In the genomic region with DNA sequence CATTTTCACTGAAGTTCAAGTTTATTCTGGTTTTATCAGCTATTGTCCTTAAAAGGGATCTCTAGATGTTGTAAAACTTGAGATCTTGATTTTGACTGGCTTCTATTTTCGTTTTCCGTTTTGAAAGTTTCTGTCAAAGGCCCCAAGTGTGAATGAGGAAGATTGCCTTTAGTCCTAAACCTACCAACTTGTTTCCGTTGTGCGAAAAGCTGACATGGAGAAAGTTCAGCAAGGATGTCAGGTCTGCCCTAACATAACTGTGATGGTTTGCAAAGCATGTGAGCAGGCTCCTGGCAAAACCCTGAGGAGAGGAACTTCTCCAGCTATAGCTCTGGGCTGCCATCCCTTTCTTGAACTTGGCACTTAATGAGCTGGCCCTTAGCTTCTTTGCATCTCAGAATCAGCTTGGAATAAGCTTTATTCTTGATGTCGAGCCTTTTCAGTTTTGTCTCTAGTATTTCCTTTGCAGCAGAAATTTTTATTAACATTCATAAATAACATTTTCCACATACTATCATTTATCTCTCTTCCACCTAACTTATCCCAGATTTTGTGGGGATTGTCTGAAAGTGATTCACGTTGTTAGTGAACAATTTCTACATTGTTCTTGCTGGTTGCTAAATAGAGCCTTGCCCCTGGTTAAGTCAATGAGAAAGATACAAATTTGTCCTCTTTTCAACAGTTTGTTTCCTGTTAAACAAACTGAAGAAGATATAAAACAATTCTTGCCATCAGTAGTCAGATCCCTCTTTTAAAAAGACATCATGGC, we compare ENCODE assay signal across 21 cellular contexts.
A peak's percentile ranks its signal among the peaks of the same experiment; 100 is the strongest.
DNase-seq lines count a peak whose midpoint lies in the region; ATAC-seq and TF ChIP-seq lines count a peak whose summit lies in the region.
"Had no signal": no experiment of that assay in that cellular context is flagged by ENCODE, and none has a peak within 500 bp of the region (broad histone marks: within the 10 kb centered on the region; RNA-seq: fewer than 3 reads in every experiment).

No MANE protein-coding gene starts in this region.

- no peak for TF ChIP-seq RAD21 in SK-N-SH (IDR thresholded peaks at IDR 0.05; ENCODE audit: low read length)

- H3K79me2 ChIP-seq in GM23248 (ENCODE audit: insufficient read depth), result no peaks in the 10 kb centered on the region
- peaks cover 22% of the 10 kb centered on the region for H3K79me2 ChIP-seq in SK-N-SH (ENCODE audit: insufficient read depth)
- H3K79me2 ChIP-seq in hepatocyte, result no peaks in the 10 kb centered on the region

- peak; percentile 37 to 78; a peak in 2 of 4 replicates for TF ChIP-seq EP300 in SK-N-SH (IDR thresholded peaks at IDR 0.05; ENCODE audit: borderline replicate concordance in 1 of 2, low read depth in 1 of 2, low read length in 1 of 2)

- WGBS in GM23248 (ENCODE audit: low coverage in 1 of 2, low lambda C conversion rate in 2 of 2, missing lambda C conversion rate in 2 of 2), 2 experiments, result 31 to 38% methylated on average over 6 of the region's 6 CpGs
- WGBS in SK-N-SH (ENCODE audit: low lambda C conversion rate), result 71% methylated on average over 6 of the region's 6 CpGs
- 65% methylated on average over 6 of the region's 6 CpGs for WGBS in hepatocyte (ENCODE audit: low lambda C conversion rate, missing lambda C conversion rate)

- H3K27me3 ChIP-seq in GM23248 (replicated peaks; ENCODE audit: insufficient read depth) (no peaks in the 10 kb centered on the region), SK-N-SH (ENCODE audit: insufficient read depth) (no peaks in the 10 kb centered on the region), hepatocyte (no peaks in the 10 kb centered on the region)
- H3K27me3 ChIP-seq: Peyer's patch had no signal

- POLR2A ChIA-PET in SK-N-SH (lab: Yijun Ruan, JAX), result no interaction called here

- H3K27ac ChIP-seq in GM23248 (no peak overlapping the region), SK-N-SH (ENCODE audit: low read depth in 2 of 2, low read length in 1 of 2) (peak overlapping the region; percentile 68 to 78), hepatocyte (no peak overlapping the region)
- H3K27ac ChIP-seq: Peyer's patch had no signal

- H3K9ac ChIP-seq in GM23248 (no peak overlapping the region), SK-N-SH (peak overlapping the region; percentile 3; the same call in 1 of the 2 replicates)

- H3K4me2 ChIP-seq in GM23248 (ENCODE audit: unreplicated experiment) (no peak overlapping the region), SK-N-SH (peak overlapping the region; percentile 16; the same call in 1 of the 2 replicates), hepatocyte (no peak overlapping the region)
- H3K4me2 ChIP-seq: GM23338 had no signal

- H3K4me1 ChIP-seq in GM23248 (ENCODE audit: insufficient read depth) (peaks cover 17% of the 10 kb centered on the region), SK-N-SH (ENCODE audit: control insufficient read depth in 1 of 2, insufficient read depth in 2 of 2, low read depth in 1 of 2, low read length in 1 of 2) (peaks cover 4 to 23% of the 10 kb centered on the region in 2 experiments), hepatocyte (ENCODE audit: insufficient read depth) (no peaks in the 10 kb centered on the region)
- H3K4me1 ChIP-seq: Caco-2, Peyer's patch had no signal

- peaks cover 21% of the 10 kb centered on the region for H3F3A ChIP-seq in GM23248 (ENCODE audit: insufficient read depth)
- H3F3A ChIP-seq in SK-N-SH (replicated peaks; ENCODE audit: insufficient read depth), result peaks cover 29% of the 10 kb centered on the region

- DNase-seq in GM23248, result peak; percentile 47
- no peak for DNase-seq in SK-N-SH
- peak; percentile 56 for DNase-seq in fibroblast of the aortic adventitia (ENCODE audit: low read depth)
- no peak for DNase-seq in hepatocyte (ENCODE audit: low spot score)
- no peak for DNase-seq in HPDE6-E6E7 (ENCODE audit: extremely low spot score)
- no peak for DNase-seq in stimulated activated CD4-positive, alpha-beta T cell treated with anti-CD3 and anti-CD28 coated beads, Interleukin-2, amount 100 ng/mL, for 24 hours
- DNase-seq: ACHN; Caco-2; CD4-positive, CD25-positive, alpha-beta regulatory T cell; GF-D8; HCEC 1CT; NCI-H1105 treated with DMSO at 0.1 percent for 48 hours; NCI-H187; NCI-H2107; NCI-H226; NCI-H524; NCI-H82; Peyer's patch; Right ventricle myocardium superior had no signal

- H3K4me3 ChIP-seq in GM23248, result no peak overlapping the region
- H3K4me3 ChIP-seq in SK-N-SH (ENCODE audit: low read depth in 2 of 2, low read length in 1 of 2), result no peak overlapping the region
- no peak overlapping the region for H3K4me3 ChIP-seq in fibroblast of the aortic adventitia (ENCODE audit: low read depth, low read length)
- H3K4me3 ChIP-seq in hepatocyte, result no peak overlapping the region
- H3K4me3 ChIP-seq: GM23338, Peyer's patch had no signal

- H3K9me3 ChIP-seq in GM23248 (ENCODE audit: low read depth), result no peaks in the 10 kb centered on the region
- no peaks in the 10 kb centered on the region for H3K9me3 ChIP-seq in SK-N-SH
- no peaks in the 10 kb centered on the region for H3K9me3 ChIP-seq in hepatocyte (ENCODE audit: low read depth)
- H3K9me3 ChIP-seq: Caco-2, Peyer's patch had no signal

- no peak for ATAC-seq in HG03378 (IDR thresholded peaks at IDR 0.05; ENCODE audit: unreplicated experiment)
- ATAC-seq: GM23338 had no signal

- H3K36me3 ChIP-seq in GM23248 (ENCODE audit: low read depth), result no peaks in the 10 kb centered on the region
- H3K36me3 ChIP-seq in SK-N-SH (replicated peaks in 1 of 2; ENCODE audit: control insufficient read depth in 1 of 2, insufficient read depth in 2 of 2, low read length in 1 of 2), result peaks cover 5 to 15% of the 10 kb centered on the region in 2 experiments
- no peaks in the 10 kb centered on the region for H3K36me3 ChIP-seq in hepatocyte (replicated peaks; ENCODE audit: insufficient read depth, low read depth)
- H3K36me3 ChIP-seq: Peyer's patch had no signal

- in situ Hi-C loops in GM23248 (cut with MboI), result no loop called here

- TF ChIP-seq CTCF in SK-N-SH (IDR thresholded peaks at IDR 0.05), result no peak
- TF ChIP-seq CTCF in fibroblast of the aortic adventitia (IDR thresholded peaks at IDR 0.05; ENCODE audit: insufficient read depth, low read length), result no peak
- no peak for TF ChIP-seq CTCF in hepatocyte (IDR thresholded peaks at IDR 0.05; ENCODE audit: poor library complexity)

- H2AFZ ChIP-seq in GM23248 (no peak overlapping the region; the same call in 1 of the 2 replicates), SK-N-SH (ENCODE audit: low read depth) (no peak overlapping the region), hepatocyte (no peak overlapping the region)
- H2AFZ ChIP-seq: GM23338 had no signal

- H4K20me1 ChIP-seq in GM23248 (ENCODE audit: insufficient read depth) (no peaks in the 10 kb centered on the region), SK-N-SH (ENCODE audit: insufficient read depth) (no peaks in the 10 kb centered on the region), hepatocyte (ENCODE audit: insufficient read depth, poor library complexity, severe bottlenecking) (no peaks in the 10 kb centered on the region)

- CTCF ChIA-PET in SK-N-SH (lab: Yijun Ruan, JAX), result interaction anchor here (1.5 to 2.2 kb wide), 2 partner anchors 10 to 13 kb away, joined by 5 to 6 read pairs; no protein-coding TSS in a partner anchor

- H3K9me2 ChIP-seq in GM23248 (ENCODE audit: insufficient read depth), result no peaks in the 10 kb centered on the region
- no peaks in the 10 kb centered on the region for H3K9me2 ChIP-seq in SK-N-SH
- no peaks in the 10 kb centered on the region for H3K9me2 ChIP-seq in hepatocyte (replicated peaks; ENCODE audit: insufficient read depth)

TF ChIP-seq in SK-N-SH, 30 proteins besides CTCF, POLR2A, EP300 and RAD21 (continues in another document):
- TF ChIP-seq, protein P1, sequence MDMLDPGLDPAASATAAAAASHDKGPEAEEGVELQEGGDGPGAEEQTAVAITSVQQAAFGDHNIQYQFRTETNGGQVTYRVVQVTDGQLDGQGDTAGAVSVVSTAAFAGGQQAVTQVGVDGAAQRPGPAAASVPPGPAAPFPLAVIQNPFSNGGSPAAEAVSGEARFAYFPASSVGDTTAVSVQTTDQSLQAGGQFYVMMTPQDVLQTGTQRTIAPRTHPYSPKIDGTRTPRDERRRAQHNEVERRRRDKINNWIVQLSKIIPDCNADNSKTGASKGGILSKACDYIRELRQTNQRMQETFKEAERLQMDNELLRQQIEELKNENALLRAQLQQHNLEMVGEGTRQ (IDR thresholded peaks at IDR 0.05; ENCODE audit: borderline replicate concordance, low read depth, low read length), result no peak
- no peak for TF ChIP-seq GATA2 (CRISPR knock-in tag; IDR thresholded peaks at IDR 0.05)
- TF ChIP-seq NFIC (IDR thresholded peaks at IDR 0.05; ENCODE audit: borderline replicate concordance), result 0 out of 2 replicates have a peak, but pooled peaks have one; percentile 4
- TF ChIP-seq, protein P2, sequence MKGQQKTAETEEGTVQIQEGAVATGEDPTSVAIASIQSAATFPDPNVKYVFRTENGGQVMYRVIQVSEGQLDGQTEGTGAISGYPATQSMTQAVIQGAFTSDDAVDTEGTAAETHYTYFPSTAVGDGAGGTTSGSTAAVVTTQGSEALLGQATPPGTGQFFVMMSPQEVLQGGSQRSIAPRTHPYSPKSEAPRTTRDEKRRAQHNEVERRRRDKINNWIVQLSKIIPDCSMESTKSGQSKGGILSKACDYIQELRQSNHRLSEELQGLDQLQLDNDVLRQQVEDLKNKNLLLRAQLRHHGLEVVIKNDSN (IDR thresholded peaks at IDR 0.05; ENCODE audit: borderline replicate concordance, low read depth), result no peak
- TF ChIP-seq, protein P3, sequence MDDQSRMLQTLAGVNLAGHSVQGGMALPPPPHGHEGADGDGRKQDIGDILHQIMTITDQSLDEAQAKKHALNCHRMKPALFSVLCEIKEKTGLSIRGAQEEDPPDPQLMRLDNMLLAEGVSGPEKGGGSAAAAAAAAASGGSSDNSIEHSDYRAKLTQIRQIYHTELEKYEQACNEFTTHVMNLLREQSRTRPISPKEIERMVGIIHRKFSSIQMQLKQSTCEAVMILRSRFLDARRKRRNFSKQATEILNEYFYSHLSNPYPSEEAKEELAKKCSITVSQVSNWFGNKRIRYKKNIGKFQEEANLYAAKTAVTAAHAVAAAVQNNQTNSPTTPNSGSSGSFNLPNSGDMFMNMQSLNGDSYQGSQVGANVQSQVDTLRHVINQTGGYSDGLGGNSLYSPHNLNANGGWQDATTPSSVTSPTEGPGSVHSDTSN (IDR thresholded peaks at IDR 0.05), result peak; percentile 65
- peak; percentile 50; the same call in 1 of the 2 replicates for TF ChIP-seq MEF2A (IDR thresholded peaks at IDR 0.05; ENCODE audit: borderline replicate concordance, low read depth)
- TF ChIP-seq ELF1 (IDR thresholded peaks at IDR 0.05), result no peak

Comparison
In these comparisons a context has a peak if more than half of its experiments do, and no peak if none do; other contexts are left out.
1. DNase-seq: peak in GM23248 (single experiment) and fibroblast of the aortic adventitia (single experiment); none in SK-N-SH (single experiment), hepatocyte (single experiment), HPDE6-E6E7 (single experiment) and stimulated activated CD4-positive, alpha-beta T cell treated with anti-CD3 and anti-CD28 coated beads, Interleukin-2, amount 100 ng/mL, for 24 hours (0 of 2).
2. H3K27ac ChIP-seq: peak in SK-N-SH (2 of 2); none in GM23248 (single experiment) and hepatocyte (single experiment).